Comparison of ENCODE assay signal across 1 cellular context in the genomic region with DNA sequence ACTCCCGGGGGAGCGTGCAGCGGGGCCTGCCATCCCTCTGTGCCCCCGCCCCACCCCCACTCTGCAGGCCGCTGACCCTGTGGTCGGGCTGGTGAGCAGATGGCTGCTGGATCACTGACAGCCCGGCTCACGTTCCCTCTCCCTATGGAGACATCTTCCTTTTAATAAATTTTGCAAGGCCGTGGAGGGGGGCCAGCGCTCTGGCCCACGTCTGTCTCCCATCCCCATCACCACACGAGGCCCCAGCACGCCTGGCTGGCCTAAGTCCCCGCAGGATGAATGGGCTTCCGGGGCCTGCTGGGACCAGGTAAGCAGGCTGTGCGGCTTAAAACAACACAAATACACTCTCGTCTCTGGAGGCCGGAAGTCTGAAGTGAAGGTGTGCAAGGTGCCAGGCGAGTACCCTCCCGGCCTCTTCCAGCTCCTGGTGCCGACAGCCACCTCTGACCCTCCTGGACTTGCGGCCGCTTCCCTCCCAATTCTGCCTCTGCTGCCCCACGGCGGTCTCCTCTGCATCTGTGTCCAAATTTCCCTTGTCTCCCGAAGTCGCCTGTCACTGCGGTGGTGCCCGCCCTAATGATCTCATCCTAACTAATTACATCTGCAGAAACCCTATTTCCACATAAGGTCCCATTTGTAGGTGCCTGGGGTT.
TF ChIP-seq lines count a peak whose summit lies in the region.

No MANE protein-coding gene starts in this region.

TF ChIP-seq in IMR-90, 13 proteins besides CTCF, POLR2A, EP300 and RAD21 (continued from another document):
- TF ChIP-seq, protein P1, sequence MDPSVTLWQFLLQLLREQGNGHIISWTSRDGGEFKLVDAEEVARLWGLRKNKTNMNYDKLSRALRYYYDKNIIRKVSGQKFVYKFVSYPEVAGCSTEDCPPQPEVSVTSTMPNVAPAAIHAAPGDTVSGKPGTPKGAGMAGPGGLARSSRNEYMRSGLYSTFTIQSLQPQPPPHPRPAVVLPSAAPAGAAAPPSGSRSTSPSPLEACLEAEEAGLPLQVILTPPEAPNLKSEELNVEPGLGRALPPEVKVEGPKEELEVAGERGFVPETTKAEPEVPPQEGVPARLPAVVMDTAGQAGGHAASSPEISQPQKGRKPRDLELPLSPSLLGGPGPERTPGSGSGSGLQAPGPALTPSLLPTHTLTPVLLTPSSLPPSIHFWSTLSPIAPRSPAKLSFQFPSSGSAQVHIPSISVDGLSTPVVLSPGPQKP (IDR thresholded peaks at IDR 0.05; ENCODE audit: borderline replicate concordance, low read depth, low read length) = no peak
- TF ChIP-seq, protein P2, sequence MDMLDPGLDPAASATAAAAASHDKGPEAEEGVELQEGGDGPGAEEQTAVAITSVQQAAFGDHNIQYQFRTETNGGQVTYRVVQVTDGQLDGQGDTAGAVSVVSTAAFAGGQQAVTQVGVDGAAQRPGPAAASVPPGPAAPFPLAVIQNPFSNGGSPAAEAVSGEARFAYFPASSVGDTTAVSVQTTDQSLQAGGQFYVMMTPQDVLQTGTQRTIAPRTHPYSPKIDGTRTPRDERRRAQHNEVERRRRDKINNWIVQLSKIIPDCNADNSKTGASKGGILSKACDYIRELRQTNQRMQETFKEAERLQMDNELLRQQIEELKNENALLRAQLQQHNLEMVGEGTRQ (IDR thresholded peaks at IDR 0.05; ENCODE audit: low read depth, low read length) = no peak
- TF ChIP-seq CEBPB (IDR thresholded peaks at IDR 0.05; ENCODE audit: low read depth, low read length) (no peak), SMC3 (IDR thresholded peaks at IDR 0.05; ENCODE audit: low read depth, low read length) (no peak), RFX5 (IDR thresholded peaks at IDR 0.05; ENCODE audit: low read depth, low read length) (no peak)
